In the genomic region with DNA sequence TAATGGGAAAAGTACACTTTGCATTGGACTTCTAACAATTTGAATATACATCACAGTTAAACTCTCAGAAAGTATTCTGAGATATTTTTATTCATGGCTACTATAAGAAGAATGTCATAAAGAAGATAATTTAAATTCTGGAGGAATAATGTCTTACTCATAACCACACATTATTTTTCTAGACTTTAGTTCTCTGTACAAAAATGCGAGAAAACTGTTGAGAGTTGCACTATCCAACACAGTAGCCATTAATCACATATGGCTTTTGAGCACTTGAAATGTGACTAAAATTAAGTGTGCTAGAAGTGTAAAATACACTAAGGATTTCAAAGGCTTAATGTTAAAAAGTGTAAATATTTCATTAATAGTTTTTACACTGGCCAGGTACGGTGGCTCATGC, we compare ENCODE assay signal across 12 cellular contexts. TPM values are rescaled to one million over a fixed set of nuclear protein-coding genes. Genes with fewer than 3 reads are reported as not detected.
"Had no signal": no experiment of that assay in that cellular context is flagged by ENCODE, and none has a peak within 500 bp of the region (broad histone marks: within the 10 kb centered on the region; RNA-seq: fewer than 3 reads in every experiment).

No MANE protein-coding gene starts in this region.

- DNase-seq: activated gamma-delta T cell treated with Interleukin-2 at 50 U/mL for 16 hours; activated T-cell treated with anti-CD3 and anti-CD28 coated beads, Interleukin-2, amount 50 U/mL, for 1 hour; left ventricle myocardium inferior; naive thymus-derived CD4-positive, alpha-beta T cell; occipital lobe; retina; sigmoid colon; stimulated activated CD4-positive, alpha-beta T cell treated with anti-CD3 and anti-CD28 coated beads, Interleukin-2, amount 100 ng/mL, for 48 hours; stimulated activated naive CD4-positive, alpha-beta T cell had no signal

- H3K9me3 ChIP-seq: ascending aorta, left ventricle myocardium inferior, sigmoid colon had no signal

- H3K27me3 ChIP-seq: ascending aorta, sigmoid colon had no signal

- H3K4me3 ChIP-seq: ascending aorta, left ventricle myocardium inferior, sigmoid colon had no signal

- H3K27ac ChIP-seq: ascending aorta, left ventricle myocardium inferior, sigmoid colon had no signal

- H3K36me3 ChIP-seq: ascending aorta, left ventricle myocardium inferior, sigmoid colon had no signal

- H3K4me1 ChIP-seq: ascending aorta, sigmoid colon had no signal

RNA-seq across cellular contexts. Expression of a gene that starts 53.8 kb away (rescaled TPM):
- total RNA-seq: ascending aorta, lung microvascular endothelial cell, progenitor cell of endocrine pancreas had no signal
